Comparison of ENCODE assay signal across 27 cellular contexts in genomic region chr2:151569167-151569566, GRCh38.
DNase-seq lines count a peak whose midpoint lies in the region; ATAC-seq and TF ChIP-seq lines count a peak whose summit lies in the region.
"Had no signal": no experiment of that assay in that cellular context is flagged by ENCODE, and none has a peak within 500 bp of the region (broad histone marks: within the 10 kb centered on the region; RNA-seq: fewer than 3 reads in every experiment).

No MANE protein-coding gene starts in this region.

- H3F3A ChIP-seq in PC-3 (ENCODE audit: low read length, unreplicated experiment), result no peaks in the 10 kb centered on the region

- H3K36me3 ChIP-seq in PC-3 (ENCODE audit: low read depth, low read length) (no peaks in the 10 kb centered on the region), psoas muscle (ENCODE audit: insufficient read depth in 1 of 2, low read depth in 1 of 2) (peaks cover 0 to 100% of the 10 kb centered on the region in 2 donors)
- H3K36me3 ChIP-seq: BE2C had no signal

- WGBS in psoas muscle, 3 donors, result 40 to 56% (median 43%) methylated on average over 8 of the region's 8 CpGs

- ATAC-seq in PC-3 (no peak), psoas muscle (peak; percentile 16 to 44 (median 33)), foreskin keratinocyte (no peak)

- H3K4me3 Mint-ChIP-seq in HFFc6, result no peak overlapping the region
- H3K4me3 Mint-ChIP-seq: CD14-positive monocyte; CD8-positive, alpha-beta memory T cell had no signal

- H3K4me1 Mint-ChIP-seq in HFFc6 (ENCODE audit: low read depth), result no peaks in the 10 kb centered on the region
- H3K4me1 Mint-ChIP-seq: CD14-positive monocyte; CD8-positive, alpha-beta memory T cell had no signal

- no peak overlapping the region for H3K4me3 ChIP-seq in PC-3 (ENCODE audit: low read length)
- peak overlapping the region; percentile 34 for H3K4me3 ChIP-seq in coronary artery
- no peak overlapping the region for H3K4me3 ChIP-seq in psoas muscle

- CTCF ChIA-PET in PC-3 (lab: Charles Lee), result no interaction called here

- no peak overlapping the region for H3K27ac ChIP-seq in PC-3 (ENCODE audit: low read length)
- H3K27ac ChIP-seq in coronary artery, result no peak overlapping the region
- peak overlapping the region; percentile 79 for H3K27ac ChIP-seq in psoas muscle
- no peak overlapping the region for H3K27ac ChIP-seq in foreskin keratinocyte
- H3K27ac ChIP-seq: HL-60, RWPE1 had no signal

- no peaks in the 10 kb centered on the region; the same call in 1 of the 2 replicates for H3K27me3 Mint-ChIP-seq in HFFc6 (ENCODE audit: insufficient read depth)

- no peaks in the 10 kb centered on the region for H3K9me2 ChIP-seq in PC-3 (replicated peaks; ENCODE audit: low read length)

- BruUV-seq in PC-3 (replicated peaks; lab: Mats Ljungman, UMichigan), result no TSS peak

- H4K20me1 ChIP-seq in PC-3 (ENCODE audit: low read length), result no peaks in the 10 kb centered on the region

- no peaks in the 10 kb centered on the region for H3K9me3 ChIP-seq in PC-3 (ENCODE audit: low read length)
- no peaks in the 10 kb centered on the region for H3K9me3 ChIP-seq in psoas muscle
- H3K9me3 ChIP-seq: BE2C had no signal

- H3K27ac Mint-ChIP-seq in HFFc6, result no peak overlapping the region
- H3K27ac Mint-ChIP-seq: CD14-positive monocyte; CD8-positive, alpha-beta memory T cell had no signal

- no peaks in the 10 kb centered on the region for H3K79me2 ChIP-seq in PC-3 (ENCODE audit: low read length)

- intact Hi-C loops in PC-3 (cut with micrococcal nuclease) (no loop called here), psoas muscle (cut with DNase I) (no loop called here)

- H3K27me3 ChIP-seq in PC-3 (ENCODE audit: low read length) (peaks cover 5% of the 10 kb centered on the region; the same call in 1 of the 2 replicates), psoas muscle (ENCODE audit: insufficient read depth in 3 of 3, low read length in 2 of 3) (no peaks in the 10 kb centered on the region), foreskin keratinocyte (no peaks in the 10 kb centered on the region)
- H3K27me3 ChIP-seq: BE2C had no signal

- H3K4me2 ChIP-seq in PC-3 (ENCODE audit: low read length), result no peak overlapping the region

- H2AFZ ChIP-seq in PC-3 (ENCODE audit: low read length), result no peak overlapping the region

- POLR2A ChIA-PET in PC-3 (lab: Charles Lee; ENCODE audit: unreplicated experiment), result no interaction called here

- no peaks in the 10 kb centered on the region for H3K36me3 Mint-ChIP-seq in HFFc6 (ENCODE audit: low read depth)
- H3K36me3 Mint-ChIP-seq: CD14-positive monocyte; CD8-positive, alpha-beta memory T cell had no signal

- no peak for TF ChIP-seq CTCF in PC-3 (conservative IDR thresholded peaks at IDR 0.05; ENCODE audit: low read depth, low read length)
- no peak for TF ChIP-seq CTCF in coronary artery (IDR thresholded peaks at IDR 0.05)
- no peak for TF ChIP-seq CTCF in psoas muscle (IDR thresholded peaks at IDR 0.05)
- TF ChIP-seq CTCF in HFFc6 (IDR thresholded peaks at IDR 0.05), result no peak
- no peak for TF ChIP-seq CTCF in foreskin keratinocyte (conservative IDR thresholded peaks at IDR 0.05)

- no peaks in the 10 kb centered on the region for H3K9me3 Mint-ChIP-seq in HFFc6
- H3K9me3 Mint-ChIP-seq: CD14-positive monocyte; CD8-positive, alpha-beta memory T cell had no signal

- DNase-seq in NCI-H2227 (lab: John Stamatoyannopoulos, UW; ENCODE audit: unreplicated experiment), result peak; percentile 54
- DNase-seq in NCI-H2227 treated with DMSO at 0.1 percent for 48 hours (lab: John Stamatoyannopoulos, UW), result no peak
- peak; percentile 41 for DNase-seq in PC-3
- DNase-seq in coronary artery (ENCODE audit: low spot score), result no peak
- DNase-seq in psoas muscle, result no peak
- no peak for DNase-seq in HFFc6
- no peak for DNase-seq in foreskin keratinocyte
- DNase-seq in GF-D8 (lab: John Stamatoyannopoulos, UW), result no peak
- DNase-seq: 8988T; ACHN; BE2C; CD8-positive, alpha-beta memory T cell; DMS153; DND-41; H7; Kasumi-1; MV-4-11; NCI-H1105 treated with DMSO at 0.1 percent for 48 hours; NCI-H146; NCI-H1930; NCI-H2107; NCI-H446 treated with DMSO at 0.1 percent for 48 hours; NCI-H82; SHP77 had no signal

- no peak overlapping the region for H3K9ac ChIP-seq in PC-3 (ENCODE audit: low read length)

- H3K4me1 ChIP-seq in PC-3 (ENCODE audit: insufficient read depth, low read length), result no peaks in the 10 kb centered on the region
- no peaks in the 10 kb centered on the region for H3K4me1 ChIP-seq in psoas muscle
- H3K4me1 ChIP-seq in foreskin keratinocyte, result no peaks in the 10 kb centered on the region
- H3K4me1 ChIP-seq: BE2C had no signal

Comparison
In these comparisons a context has a peak if more than half of its experiments do, and no peak if none do; other contexts are left out.
1. DNase-seq: peak in NCI-H2227 (single experiment) and PC-3 (single experiment); none in NCI-H2227 treated with DMSO at 0.1 percent for 48 hours (single experiment), coronary artery (single experiment), psoas muscle (0 of 2), HFFc6 (single experiment), foreskin keratinocyte (0 of 2) and GF-D8 (single experiment).
2. ATAC-seq: peak in psoas muscle (4 of 4); none in PC-3 (single experiment) and foreskin keratinocyte (single experiment).